Comparison of ENCODE assay signal across 7 cellular contexts in genomic region chr10:116848912-116849270, GRCh38. TPM values are rescaled to one million over a fixed set of nuclear protein-coding genes. Genes with fewer than 3 reads are reported as not detected.
DNase-seq lines count a peak whose midpoint lies in the region; TF ChIP-seq lines count a peak whose summit lies in the region.

No MANE protein-coding gene starts in this region.

- H3K14ac ChIP-seq in H9 (ENCODE audit: insufficient read depth, low read length): peak overlapping the region; percentile 67; the same call in 1 of the 2 replicates

- no peak for TF ChIP-seq POLR2A in stomach (IDR thresholded peaks at IDR 0.05)

- H3K27ac Mint-ChIP-seq in H9: peak overlapping the region in 2 of 3 experiments; percentile 49 to 89; a peak in 4 of 7 replicates

- H3K27me3 Mint-ChIP-seq in H9 (ENCODE audit: low read depth): peaks cover 32% of the 10 kb centered on the region

- DNase-seq in H9 (no peak), ascending aorta (ENCODE audit: low spot score in 2 of 2) (no peak), stomach (no peak), NCI-H187 (lab: John Stamatoyannopoulos, UW) (no peak), NAMALWA (ENCODE audit: low spot score) (no peak)
- no peak for DNase-seq in activated naive CD4-positive, alpha-beta T cell treated with anti-CD3 and anti-CD28 coated beads, Interleukin-2, amount 50 U/mL, for 16 hours

- no peak overlapping the region for H2BK120ac ChIP-seq in H9 (ENCODE audit: low read depth, low read length, poor library complexity, severe bottlenecking)

- peaks cover 9% of the 10 kb centered on the region for H3K23me2 ChIP-seq in H9 (ENCODE audit: insufficient read length, low read depth, low read length, poor library complexity, severe bottlenecking)

- H3T11ph ChIP-seq in H9 (ENCODE audit: low read length): no peak overlapping the region

- peak overlapping the region; percentile 67 for H3K4me2 ChIP-seq in H9 (ENCODE audit: insufficient read depth, insufficient read length, low read length)

- no peak overlapping the region for H4K8ac ChIP-seq in H9 (replicated peaks; ENCODE audit: insufficient read length, low read depth, low read length)

- no peak overlapping the region for H2BK12ac ChIP-seq in H9 (ENCODE audit: insufficient read length, low read depth, low read length)

- peaks cover 28 to 30% of the 10 kb centered on the region in 2 experiments for H3K4me1 Mint-ChIP-seq in H9

- H2BK20ac ChIP-seq in H9 (ENCODE audit: low read depth, low read length, poor library complexity, severe bottlenecking): no peak overlapping the region

- H3K79me2 ChIP-seq in H9 (ENCODE audit: insufficient read depth, low read length): no peaks in the 10 kb centered on the region

- H3K79me1 ChIP-seq in H9 (ENCODE audit: insufficient read depth, low read depth, low read length, poor library complexity, severe bottlenecking): no peaks in the 10 kb centered on the region

- no peak for TF ChIP-seq EP300 in stomach (IDR thresholded peaks at IDR 0.05)

- H3K4me1 ChIP-seq in H9 (ENCODE audit: insufficient read depth, low read length): peaks cover 10% of the 10 kb centered on the region; the same call in 1 of the 2 replicates
- H3K4me1 ChIP-seq in ascending aorta: no peaks in the 10 kb centered on the region
- peaks cover 16% of the 10 kb centered on the region for H3K4me1 ChIP-seq in iPS-15b (ENCODE audit: control insufficient read depth, insufficient read depth, low read length)
- H3K4me1 ChIP-seq in stomach: peaks cover 6 to 25% (median 20%) of the 10 kb centered on the region in 4 donors

- H3K36me3 Mint-ChIP-seq in H9 (ENCODE audit: insufficient read depth in 1 of 3, low read depth in 3 of 3): no peaks in the 10 kb centered on the region; a peak in 1 of 7 replicates

- H4K91ac ChIP-seq in H9 (ENCODE audit: insufficient read length, low read depth, low read length): no peak overlapping the region

- H3K9ac ChIP-seq in H9 (ENCODE audit: extremely low read depth, insufficient read length, low read length): peak overlapping the region; percentile 44
- H3K9ac ChIP-seq in iPS-15b (ENCODE audit: low read depth, low read length): peak overlapping the region; percentile 82

- H3K18ac ChIP-seq in H9 (ENCODE audit: insufficient read length, low read depth, low read length): peak overlapping the region; percentile 51

- no peaks in the 10 kb centered on the region for H4K20me1 ChIP-seq in H9 (ENCODE audit: control insufficient read depth, insufficient read depth, insufficient read length)

- H3K27ac ChIP-seq in H9 (ENCODE audit: insufficient read length, low read depth, low read length) (no peak overlapping the region), ascending aorta (no peak overlapping the region), stomach (peak overlapping the region in 4 of 5 donors; percentile 59 to 76 (median 66))

- H3K27me3 ChIP-seq in H9 (ENCODE audit: insufficient read depth, low read length): no peaks in the 10 kb centered on the region
- H3K27me3 ChIP-seq in ascending aorta: no peaks in the 10 kb centered on the region
- H3K27me3 ChIP-seq in iPS-15b (ENCODE audit: control insufficient read depth, insufficient read depth, low read length): peaks cover 4% of the 10 kb centered on the region
- peaks cover 0 to 28% (median 0%) of the 10 kb centered on the region in 3 donors for H3K27me3 ChIP-seq in stomach

- H3K4me3 ChIP-seq in ascending aorta (peak overlapping the region; percentile 62 to 72), iPS-15b (ENCODE audit: low read depth, low read length) (peak overlapping the region; percentile 87), stomach (peak overlapping the region; percentile 65 to 75 (median 68))

- no peak overlapping the region for H4K5ac ChIP-seq in H9 (ENCODE audit: insufficient read length, low read depth, low read length)

- no peak overlapping the region for H2AFZ ChIP-seq in H9 (ENCODE audit: low read length)

- no peak overlapping the region for H2BK5ac ChIP-seq in H9 (ENCODE audit: insufficient read length, low read length)

- H3K56ac ChIP-seq in H9 (ENCODE audit: insufficient read length, low read depth, low read length): no peak overlapping the region

- no peak overlapping the region for H3K23ac ChIP-seq in H9 (ENCODE audit: insufficient read length, low read depth, low read length)

- H2AK5ac ChIP-seq in H9 (ENCODE audit: insufficient read length, low read length): no peak overlapping the region

- no peak overlapping the region for H3K4ac ChIP-seq in H9 (ENCODE audit: low read depth, low read length)

- H3K9me3 ChIP-seq in H9 (ENCODE audit: control insufficient read depth, low read depth, low read length): no peaks in the 10 kb centered on the region
- H3K9me3 ChIP-seq in ascending aorta: no peaks in the 10 kb centered on the region
- no peaks in the 10 kb centered on the region for H3K9me3 ChIP-seq in iPS-15b (ENCODE audit: control insufficient read depth, insufficient read depth, low read length)
- no peaks in the 10 kb centered on the region for H3K9me3 ChIP-seq in stomach

- H3K36me3 ChIP-seq in ascending aorta (no peaks in the 10 kb centered on the region), iPS-15b (ENCODE audit: control insufficient read depth, insufficient read depth, low read length) (no peaks in the 10 kb centered on the region), stomach (no peaks in the 10 kb centered on the region)

- peak overlapping the region; percentile 85 to 90 for H3K4me3 Mint-ChIP-seq in H9

- no peaks in the 10 kb centered on the region; a peak in 1 of 5 replicates for H3K9me3 Mint-ChIP-seq in H9

- H2BK15ac ChIP-seq in H9 (ENCODE audit: low read depth, low read length): no peak overlapping the region

- intact Hi-C loops in ascending aorta (cut with DNase I) (no loop called here), stomach (cut with DNase I; ENCODE audit: low total_unique reads) (no loop called here)

- no CpG with 5 or more reads among the region's 25 CpGs for WGBS in H9 (ENCODE audit: extremely low coverage, insufficient read length, low lambda C conversion rate)
- WGBS in stomach, 5 donors: 0 to 1% (median 1%) methylated on average over 21 to 25 of the region's 25 CpGs

- TF ChIP-seq CTCF in H9 (conservative IDR thresholded peaks at IDR 0.05): no peak
- no peak for TF ChIP-seq CTCF in ascending aorta (IDR thresholded peaks at IDR 0.05)
- TF ChIP-seq CTCF in stomach (IDR thresholded peaks at IDR 0.05): no peak

RNA-seq across cellular contexts. Expression of gene ENO4, which starts 0.4 kb away (rescaled TPM):
- total RNA-seq in H9 (2021) (0.18 and 0.26 TPM in 2 replicates), ascending aorta (not detected), stomach (1 to 10 TPM in 1 of 5 donors, under 1 TPM in 1, not detected in 3; 0.55 to 2.2 TPM)
- under 1 TPM in 2 of 3 donors, not detected in 1; 0.05 to 0.06 TPM for polyA plus RNA-seq in stomach

Comparison
In these comparisons a context has a peak if more than half of its experiments do, and no peak if none do; other contexts are left out.
1. H3K27ac ChIP-seq: peak in stomach (4 of 5); none in H9 (single experiment) and ascending aorta (0 of 2).
2. Peak in every context shown above with its lines, with median percentiles within 50 percentile points of each other: H3K4me3 ChIP-seq.